In the genomic region with DNA sequence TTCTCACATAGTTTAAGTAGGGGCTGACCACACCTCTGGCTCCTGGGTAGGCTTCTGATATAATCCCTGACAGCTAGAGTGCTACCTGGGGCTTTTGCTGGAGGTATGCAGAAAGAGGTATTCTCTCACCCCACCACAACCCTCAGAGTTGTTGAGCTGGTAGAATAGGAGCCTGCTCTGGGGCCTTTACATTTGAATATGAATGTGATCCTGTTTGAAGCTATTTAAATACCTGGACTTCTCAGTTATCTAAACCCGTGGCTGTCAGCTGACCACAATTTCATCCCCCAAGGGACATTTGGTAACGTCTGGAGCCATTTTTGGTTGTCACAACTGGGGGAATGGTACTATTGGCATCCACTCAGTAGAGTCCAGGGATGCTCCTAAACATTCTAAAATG, we compare ENCODE assay signal across 1 cellular context.
TF ChIP-seq lines count a peak whose summit lies in the region.

No MANE protein-coding gene starts in this region.

TF ChIP-seq in H1, 55 proteins besides CTCF, POLR2A, EP300 and RAD21:
- TF ChIP-seq EZH2 (IDR thresholded peaks at IDR 0.05; ENCODE audit: low read depth, low read length, severe bottlenecking), result no peak
- TF ChIP-seq TEAD4 (IDR thresholded peaks at IDR 0.05; ENCODE audit: low read depth, low read length), result peak; percentile 47
- TF ChIP-seq, protein P1, sequence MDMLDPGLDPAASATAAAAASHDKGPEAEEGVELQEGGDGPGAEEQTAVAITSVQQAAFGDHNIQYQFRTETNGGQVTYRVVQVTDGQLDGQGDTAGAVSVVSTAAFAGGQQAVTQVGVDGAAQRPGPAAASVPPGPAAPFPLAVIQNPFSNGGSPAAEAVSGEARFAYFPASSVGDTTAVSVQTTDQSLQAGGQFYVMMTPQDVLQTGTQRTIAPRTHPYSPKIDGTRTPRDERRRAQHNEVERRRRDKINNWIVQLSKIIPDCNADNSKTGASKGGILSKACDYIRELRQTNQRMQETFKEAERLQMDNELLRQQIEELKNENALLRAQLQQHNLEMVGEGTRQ (IDR thresholded peaks at IDR 0.05; ENCODE audit: low read length), result peak; percentile 48; the same call in 1 of the 2 replicates
- peak; percentile 40 for TF ChIP-seq ASH2L (IDR thresholded peaks at IDR 0.05; ENCODE audit: low read length)
